ENCODE assay signal across 9 cellular contexts in genomic region chr9:80175286-80175906, GRCh38.
DNase-seq lines count a peak whose midpoint lies in the region; ATAC-seq and TF ChIP-seq lines count a peak whose summit lies in the region.
"Had no signal": no experiment of that assay in that cellular context is flagged by ENCODE, and none has a peak within 500 bp of the region (broad histone marks: within the 10 kb centered on the region; RNA-seq: fewer than 3 reads in every experiment).

No MANE protein-coding gene starts in this region.

- no peaks in the 10 kb centered on the region for H3K4me1 Mint-ChIP-seq in osteocyte (ENCODE audit: unreplicated experiment)

- H4K20me1 ChIP-seq in PC-9 (ENCODE audit: insufficient read depth) = no peaks in the 10 kb centered on the region

- H3K9me3 ChIP-seq in heart left ventricle = peaks cover 0 to 20% (median 0%) of the 10 kb centered on the region in 12 donors
- H3K9me3 ChIP-seq in PC-9 (ENCODE audit: insufficient read depth, low read depth) = no peaks in the 10 kb centered on the region

- CTCF ChIA-PET in PC-9 (lab: Charles Lee) = no interaction called here

- no peak for TF ChIP-seq POLR2A in heart left ventricle (IDR thresholded peaks at IDR 0.05)

- H3K4me3 ChIP-seq in heart left ventricle = no peak overlapping the region
- no peak overlapping the region for H3K4me3 ChIP-seq in PC-9

- H3K27ac ChIP-seq in heart left ventricle (no peak overlapping the region), PC-9 (no peak overlapping the region)

- H2AFZ ChIP-seq in PC-9 = no peak overlapping the region

- no peaks in the 10 kb centered on the region for H3K79me2 ChIP-seq in PC-9 (ENCODE audit: low read depth)

- TF ChIP-seq CTCF in heart left ventricle (IDR thresholded peaks at IDR 0.05) = peak; percentile 62 to 84 (median 74)
- TF ChIP-seq CTCF in PC-9 (conservative IDR thresholded peaks at IDR 0.05) = peak; percentile 84
- peak; percentile 79 for TF ChIP-seq CTCF in osteocyte (IDR thresholded peaks at IDR 0.05)

- no peak for ATAC-seq in heart left ventricle
- ATAC-seq in HG03159 (IDR thresholded peaks at IDR 0.05; ENCODE audit: unreplicated experiment) = peak; percentile 74

- H3K27me3 ChIP-seq in heart left ventricle (no peaks in the 10 kb centered on the region), PC-9 (ENCODE audit: insufficient read depth, low read depth) (no peaks in the 10 kb centered on the region)

- intact Hi-C loops in heart left ventricle (cut with DNase I) = loop anchor here in 1 of 10 donors (10.0 kb wide), 1 partner anchor 611 kb away; no protein-coding TSS in a partner anchor
- intact Hi-C loops in cardiac septum (cut with DNase I) = no loop called here
- intact Hi-C loops in PC-9 (cut with micrococcal nuclease; ENCODE audit: unreplicated experiment) = loop anchor here (10.0 kb wide), 1 partner anchor 1509 kb away; the partner anchor contains the start of gene TLE1

- DNase-seq in heart left ventricle (no peak), cardiac septum (ENCODE audit: low spot score) (no peak), PC-9 (no peak), epidermal melanocyte (ENCODE audit: insufficient read length, low spot score) (peak; percentile 18), osteocyte (ENCODE audit: extremely low spot score, unreplicated experiment) (no peak), NCI-H187 (lab: John Stamatoyannopoulos, UW) (no peak), 8988T (no peak)

- H3K4me2 ChIP-seq in PC-9 = no peak overlapping the region

- no peak overlapping the region for H3K27ac Mint-ChIP-seq in osteocyte (ENCODE audit: unreplicated experiment)
- H3K27ac Mint-ChIP-seq: dendritic cell treated with granulocyte-macrophage colony-stimulating factor and Interleukin-4, amounts not matched to agents 40 ng/mL and 50 ng/mL, for 4 days had no signal

- H3K36me3 Mint-ChIP-seq in osteocyte (ENCODE audit: unreplicated experiment) = peaks cover 3% of the 10 kb centered on the region

- H3K9me3 Mint-ChIP-seq in osteocyte (ENCODE audit: unreplicated experiment) = peaks cover 10% of the 10 kb centered on the region
- H3K9me3 Mint-ChIP-seq: dendritic cell treated with granulocyte-macrophage colony-stimulating factor and Interleukin-4, amounts not matched to agents 40 ng/mL and 50 ng/mL, for 4 days had no signal

- POLR2A ChIA-PET in PC-9 (lab: Charles Lee; ENCODE audit: unreplicated experiment) = no interaction called here

- no TSS peak for BruUV-seq in PC-9 (replicated peaks; lab: Mats Ljungman, UMichigan)

- no peaks in the 10 kb centered on the region for H3F3A ChIP-seq in PC-9 (ENCODE audit: insufficient read depth, low read depth)

- H3K27me3 Mint-ChIP-seq in osteocyte (ENCODE audit: unreplicated experiment) = no peaks in the 10 kb centered on the region
- H3K27me3 Mint-ChIP-seq: dendritic cell treated with granulocyte-macrophage colony-stimulating factor and Interleukin-4, amounts not matched to agents 40 ng/mL and 50 ng/mL, for 4 days had no signal

- H3K4me3 Mint-ChIP-seq in osteocyte (ENCODE audit: unreplicated experiment) = no peak overlapping the region
- H3K4me3 Mint-ChIP-seq: dendritic cell treated with granulocyte-macrophage colony-stimulating factor and Interleukin-4, amounts not matched to agents 40 ng/mL and 50 ng/mL, for 4 days had no signal

- H3K36me3 ChIP-seq in heart left ventricle (no peaks in the 10 kb centered on the region), PC-9 (ENCODE audit: low read depth) (no peaks in the 10 kb centered on the region)

- no peaks in the 10 kb centered on the region for H3K9me2 ChIP-seq in PC-9 (ENCODE audit: insufficient read depth)

- 2 to 3% (median 3%) methylated on average over 1 of the region's 1 CpG for WGBS in heart left ventricle, 4 donors

- H3K4me1 ChIP-seq in heart left ventricle (no peaks in the 10 kb centered on the region), PC-9 (replicated peaks; ENCODE audit: insufficient read depth) (no peaks in the 10 kb centered on the region)
